In the genomic region with DNA sequence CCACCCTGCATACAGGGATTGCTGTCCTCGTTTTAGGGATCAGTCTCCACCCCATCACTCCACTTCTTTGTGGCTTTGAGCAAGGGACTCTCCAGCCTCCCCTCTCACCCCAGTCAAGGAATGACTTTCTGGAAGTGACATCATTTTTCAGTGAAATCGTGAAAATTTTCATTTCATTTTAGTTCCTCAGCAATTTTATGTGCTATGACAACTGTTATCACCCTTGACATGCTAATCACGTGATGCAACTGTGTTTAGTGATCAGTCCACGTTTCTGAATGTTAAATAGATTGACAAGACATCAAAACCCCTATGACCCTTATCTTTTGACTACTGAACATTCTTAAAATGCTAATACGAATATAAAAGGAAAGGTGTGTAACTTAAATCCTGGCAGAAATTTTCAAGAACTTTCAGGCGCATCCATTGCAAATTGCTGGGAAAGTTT, we compare ENCODE assay signal across 11 cellular contexts. TPM values are rescaled to one million over a fixed set of nuclear protein-coding genes. Genes with fewer than 3 reads are reported as not detected.
DNase-seq lines count a peak whose midpoint lies in the region; ATAC-seq, FAIRE-seq and TF ChIP-seq lines count a peak whose summit lies in the region.
"Had no signal": no experiment of that assay in that cellular context is flagged by ENCODE, and none has a peak within 500 bp of the region (broad histone marks: within the 10 kb centered on the region; RNA-seq: fewer than 3 reads in every experiment).

No MANE protein-coding gene starts in this region.

- no peak for TF ChIP-seq EP300 in HepG2 (IDR thresholded peaks at IDR 0.05; ENCODE audit: low read depth in 2 of 2, low read length in 2 of 2)
- no peak for TF ChIP-seq EP300 in HepG2 (CRISPR knock-in tag; IDR thresholded peaks at IDR 0.05; ENCODE audit: borderline replicate concordance)

- no peak for TF ChIP-seq CTCF in HepG2 (CRISPR knock-in tag; IDR thresholded peaks at IDR 0.05)
- no peak for TF ChIP-seq CTCF in right lobe of liver (IDR thresholded peaks at IDR 0.05)
- no peak for TF ChIP-seq CTCF in WTC11 (IDR thresholded peaks at IDR 0.05)

- peak overlapping the region; percentile 99 for H3K4me3 Mint-ChIP-seq in WTC11
- H3K4me3 Mint-ChIP-seq in immature natural killer cell, result peak overlapping the region; percentile 75 to 88 (median 81)

- no peaks in the 10 kb centered on the region for H3K79me2 ChIP-seq in HepG2 (ENCODE audit: insufficient read depth, low read length)

- H4K20me1 ChIP-seq in HepG2 (ENCODE audit: insufficient read depth, low read length), result no peaks in the 10 kb centered on the region

- H3K4me1 Mint-ChIP-seq in WTC11, result peaks cover 36% of the 10 kb centered on the region
- H3K4me1 Mint-ChIP-seq in immature natural killer cell, result peaks cover 18 to 20% of the 10 kb centered on the region in 2 donors

- in situ Hi-C loops in HepG2 (cut with HindIII; ENCODE audit: extremely low pct_ligation_motif_present, low pct_unique_long_range_greater_than_20kb), result no loop called here

- no peaks in the 10 kb centered on the region for H3K36me3 Mint-ChIP-seq in WTC11
- peaks cover 0 to 6% (median 4%) of the 10 kb centered on the region in 3 donors for H3K36me3 Mint-ChIP-seq in immature natural killer cell

- DNase-seq in HepG2 (ENCODE audit: low spot score) (no peak), right lobe of liver (no peak), WTC11 (ENCODE audit: low spot score) (no peak), immature natural killer cell (no peak), HuH-7.5 (ENCODE audit: low spot score) (no peak), retina (no peak), Right ventricle myocardium inferior (ENCODE audit: missing footprints) (no peak)

- H3K27ac Mint-ChIP-seq in WTC11, result peak overlapping the region; percentile 90
- H3K27ac Mint-ChIP-seq in immature natural killer cell, result peak overlapping the region in 1 of 6 donors; percentile 93

- POLR2A ChIA-PET in HepG2 (lab: Yijun Ruan, JAX), result no interaction called here
- POLR2A ChIA-PET in WTC11 (lab: Charles Lee), result no interaction called here

- TF ChIP-seq POLR2A in HepG2 (IDR thresholded peaks at IDR 0.05; ENCODE audit: insufficient read depth in 1 of 2, low read depth in 2 of 2, low read length in 2 of 2) (no peak), right lobe of liver (IDR thresholded peaks at IDR 0.05) (no peak)

- H3K27ac ChIP-seq in HepG2 (ENCODE audit: extremely low read length, insufficient read depth, low read length) (no peak overlapping the region), right lobe of liver (no peak overlapping the region)
- H3K27ac ChIP-seq: esophagus muscularis mucosa had no signal

- no peak overlapping the region for H2AFZ ChIP-seq in HepG2 (ENCODE audit: low read length)

- 0% methylated on average over 6 of the region's 6 CpGs for WGBS in HepG2 (ENCODE audit: low lambda C conversion rate)
- 48% methylated on average over 6 of the region's 6 CpGs for WGBS in right lobe of liver (ENCODE audit: insufficient coverage, low coverage, low lambda C conversion rate, missing lambda C conversion rate)

- H3K36me3 ChIP-seq in HepG2 (replicated peaks in 1 of 2; ENCODE audit: control insufficient read depth in 1 of 2, insufficient read depth in 2 of 2, low read length in 2 of 2) (no peaks in the 10 kb centered on the region), right lobe of liver (no peaks in the 10 kb centered on the region)
- H3K36me3 ChIP-seq: esophagus muscularis mucosa had no signal

- no TSS peak for BruUV-seq in HepG2 (replicated peaks; lab: Mats Ljungman, UMichigan)

- H3K27me3 Mint-ChIP-seq in WTC11 (ENCODE audit: low read depth) (peaks cover 52% of the 10 kb centered on the region), immature natural killer cell (ENCODE audit: low read depth in 3 of 3) (peaks cover 9 to 39% (median 12%) of the 10 kb centered on the region in 3 donors)

- intact Hi-C loops in HepG2 (cut with micrococcal nuclease; ENCODE audit: unreplicated experiment), result no loop called here
- intact Hi-C loops in right lobe of liver (cut with DNase I), result no loop called here
- intact Hi-C loops in Right ventricle myocardium inferior (cut with DNase I), result no loop called here

- 0 out of 5 replicates have a peak, but pooled peaks cover 0 to 5% of the 10 kb centered on the region in 2 experiments for H3K27me3 ChIP-seq in HepG2 (ENCODE audit: control insufficient read depth in 1 of 2, insufficient read depth in 2 of 2, low read length in 2 of 2)
- peaks cover 0 to 11% of the 10 kb centered on the region in 2 donors for H3K27me3 ChIP-seq in right lobe of liver

- CTCF ChIA-PET in HepG2 (lab: Yijun Ruan, JAX; ENCODE audit: low intra/inter-chr PET ratio, low total read pairs), result no interaction called here
- CTCF ChIA-PET in WTC11 (lab: Charles Lee), result no interaction called here

- TF ChIP-seq RAD21 in HepG2 (CRISPR knock-in tag; IDR thresholded peaks at IDR 0.05), result no peak

- H3K4me1 ChIP-seq in HepG2 (ENCODE audit: insufficient read depth, low read length), result no peaks in the 10 kb centered on the region
- peaks cover 0 to 8% (median 0%) of the 10 kb centered on the region in 4 donors for H3K4me1 ChIP-seq in right lobe of liver

- FAIRE-seq in HepG2 (lab: Jason Lieb, UNC), result no peak

- no peak overlapping the region for H3K4me3 ChIP-seq in HepG2 (replicated peaks in 1 of 3; ENCODE audit: insufficient read depth in 1 of 3, low read depth in 2 of 3, low read length in 3 of 3)
- H3K4me3 ChIP-seq in right lobe of liver, result no peak overlapping the region

- H3K9me3 Mint-ChIP-seq in WTC11 (peaks cover 9% of the 10 kb centered on the region), immature natural killer cell (peaks cover 8 to 28% (median 11%) of the 10 kb centered on the region in 6 donors)

- H3K9me3 ChIP-seq in HepG2 (ENCODE audit: low read length), result peaks cover 3% of the 10 kb centered on the region; the same call in 1 of the 2 replicates
- H3K9me3 ChIP-seq in right lobe of liver, result no peaks in the 10 kb centered on the region

- no peak overlapping the region for H3K4me2 ChIP-seq in HepG2 (ENCODE audit: low read depth, low read length)

- ATAC-seq in HepG2 (no peak), right lobe of liver (no peak), WTC11 (no peak), GM19397 (IDR thresholded peaks at IDR 0.05; ENCODE audit: unreplicated experiment) (no peak), Right ventricle myocardium inferior (no peak)

- no peak overlapping the region for H3K9ac ChIP-seq in HepG2 (ENCODE audit: insufficient read depth, low read depth, low read length)

RNA-seq across cellular contexts. Expression of gene C19orf81, which starts 8.0 kb away (rescaled TPM):
- total RNA-seq in HepG2 (2016; rRNA removed; fragmentation: Illumina TruSeq; extraction: Trizol), result not detected in 2 replicates
- total RNA-seq in HepG2 (2016; cell fraction: cytosol; rRNA removed; fragmentation: Illumina TruSeq; extraction: Trizol; ENCODE audit: low read depth), result not detected in 2 replicates
- total RNA-seq in HepG2 (2016; cell fraction: insoluble cytoplasmic fraction; rRNA removed; fragmentation: Illumina TruSeq; extraction: Trizol), result not detected in 2 replicates
- total RNA-seq in HepG2 (2016; cell fraction: membrane; rRNA removed; fragmentation: Illumina TruSeq; extraction: Trizol), result not detected in 2 replicates
- total RNA-seq in HepG2 (2016; cell fraction: nucleus; rRNA removed; fragmentation: Illumina TruSeq; extraction: Trizol), result not detected in 2 replicates
- polyA plus RNA-seq in HepG2 (2011; rRNA removed), result not detected in 2 replicates
- polyA plus RNA-seq in HepG2 (2011; cell fraction: cytosol; rRNA removed), result not detected in 2 replicates
- polyA plus RNA-seq in HepG2 (2011; cell fraction: nucleus; rRNA removed), result not detected in 2 replicates
- not detected in 2 replicates for polyA plus RNA-seq in HepG2 (2012)
- polyA plus RNA-seq in HepG2 (2016; cell fraction: cytosol; fragmentation: Illumina TruSeq; extraction: Trizol; ENCODE audit: low read depth), result not detected in 2 replicates
- polyA plus RNA-seq in HepG2 (2016; cell fraction: insoluble cytoplasmic fraction; fragmentation: Illumina TruSeq; extraction: Trizol; ENCODE audit: low read depth), result not detected in 2 replicates
- not detected in 2 replicates for polyA plus RNA-seq in HepG2 (2016; cell fraction: membrane; fragmentation: Illumina TruSeq; extraction: Trizol; ENCODE audit: low read depth)
- polyA plus RNA-seq in HepG2 (2016; cell fraction: nucleus; fragmentation: Illumina TruSeq; extraction: Trizol; ENCODE audit: insufficient read depth, low read depth), result not detected in 2 replicates
- polyA minus RNA-seq in HepG2 (2011; rRNA and poly(A)+ RNA removed; ENCODE audit: low replicate concordance), result not detected in 2 replicates
- not detected in 2 replicates for polyA minus RNA-seq in HepG2 (2011; cell fraction: cytosol; rRNA and poly(A)+ RNA removed)
- not detected in 2 replicates for polyA minus RNA-seq in HepG2 (2011; cell fraction: nucleus; rRNA and poly(A)+ RNA removed)
- not detected for total RNA-seq in right lobe of liver
- 22.4 to 24.5 TPM (median 22.9 TPM) in 3 replicates for total RNA-seq in WTC11 (2021)
- 1 to 10 TPM in 1 of 3 donors, not detected in 2; 1.8 TPM for polyA plus RNA-seq in immature natural killer cell
- total RNA-seq in Right ventricle myocardium inferior, result 2.5 TPM
- total RNA-seq: aorta had no signal
- polyA plus RNA-seq: aorta had no signal

RNA-seq across cellular contexts. Expression of gene SYT3, which starts 17.6 kb away (rescaled TPM):
- total RNA-seq in HepG2 (2016; rRNA removed; fragmentation: Illumina TruSeq; extraction: Trizol) (not detected in 2 replicates), right lobe of liver (not detected), WTC11 (2021) (14.6 to 21.7 TPM (median 20.1 TPM) in 3 replicates), Right ventricle myocardium inferior (0.27 TPM)
- not detected in 2 replicates for total RNA-seq in HepG2 (2016; cell fraction: cytosol; rRNA removed; fragmentation: Illumina TruSeq; extraction: Trizol; ENCODE audit: low read depth)
- total RNA-seq in HepG2 (2016; cell fraction: insoluble cytoplasmic fraction; rRNA removed; fragmentation: Illumina TruSeq; extraction: Trizol), result not detected in 2 replicates
- total RNA-seq in HepG2 (2016; cell fraction: membrane; rRNA removed; fragmentation: Illumina TruSeq; extraction: Trizol), result not detected in 2 replicates
- not detected in 2 replicates for total RNA-seq in HepG2 (2016; cell fraction: nucleus; rRNA removed; fragmentation: Illumina TruSeq; extraction: Trizol)
- polyA plus RNA-seq in HepG2 (2011; rRNA removed) (not detected in 2 replicates), immature natural killer cell (under 1 TPM in 1 of 3 donors, not detected in 2; 0.22 TPM)
- polyA plus RNA-seq in HepG2 (2011; cell fraction: cytosol; rRNA removed), result not detected in 2 replicates
- polyA plus RNA-seq in HepG2 (2011; cell fraction: nucleus; rRNA removed), result not detected in 2 replicates
- not detected in 2 replicates for polyA plus RNA-seq in HepG2 (2012)
- polyA plus RNA-seq in HepG2 (2016; cell fraction: cytosol; fragmentation: Illumina TruSeq; extraction: Trizol; ENCODE audit: low read depth), result not detected in 2 replicates
- polyA plus RNA-seq in HepG2 (2016; cell fraction: insoluble cytoplasmic fraction; fragmentation: Illumina TruSeq; extraction: Trizol; ENCODE audit: low read depth), result not detected in 2 replicates
- polyA plus RNA-seq in HepG2 (2016; cell fraction: membrane; fragmentation: Illumina TruSeq; extraction: Trizol; ENCODE audit: low read depth), result not detected in 2 replicates
- not detected in 2 replicates for polyA plus RNA-seq in HepG2 (2016; cell fraction: nucleus; fragmentation: Illumina TruSeq; extraction: Trizol; ENCODE audit: insufficient read depth, low read depth)
- polyA minus RNA-seq in HepG2 (2011; rRNA and poly(A)+ RNA removed; ENCODE audit: low replicate concordance), result not detected in 2 replicates
- not detected in 2 replicates for polyA minus RNA-seq in HepG2 (2011; cell fraction: cytosol; rRNA and poly(A)+ RNA removed)
- not detected in 2 replicates for polyA minus RNA-seq in HepG2 (2011; cell fraction: nucleus; rRNA and poly(A)+ RNA removed)
- total RNA-seq: subcutaneous adipose tissue had no signal
- polyA plus RNA-seq: aorta had no signal

Comparison
In these comparisons a context has a peak if more than half of its experiments do, and no peak if none do; other contexts are left out.
1. RNA of gene SYT3, which starts 17.6 kb away (total RNA-seq): 14.6 to 21.7 TPM in WTC11; 0.27 TPM in Right ventricle myocardium inferior (single experiment), not detected in HepG2 and not detected in right lobe of liver; every median in the first group is over 10 times any median in the second.